Comparison of ENCODE assay signal across 1 cellular context in the genomic region with DNA sequence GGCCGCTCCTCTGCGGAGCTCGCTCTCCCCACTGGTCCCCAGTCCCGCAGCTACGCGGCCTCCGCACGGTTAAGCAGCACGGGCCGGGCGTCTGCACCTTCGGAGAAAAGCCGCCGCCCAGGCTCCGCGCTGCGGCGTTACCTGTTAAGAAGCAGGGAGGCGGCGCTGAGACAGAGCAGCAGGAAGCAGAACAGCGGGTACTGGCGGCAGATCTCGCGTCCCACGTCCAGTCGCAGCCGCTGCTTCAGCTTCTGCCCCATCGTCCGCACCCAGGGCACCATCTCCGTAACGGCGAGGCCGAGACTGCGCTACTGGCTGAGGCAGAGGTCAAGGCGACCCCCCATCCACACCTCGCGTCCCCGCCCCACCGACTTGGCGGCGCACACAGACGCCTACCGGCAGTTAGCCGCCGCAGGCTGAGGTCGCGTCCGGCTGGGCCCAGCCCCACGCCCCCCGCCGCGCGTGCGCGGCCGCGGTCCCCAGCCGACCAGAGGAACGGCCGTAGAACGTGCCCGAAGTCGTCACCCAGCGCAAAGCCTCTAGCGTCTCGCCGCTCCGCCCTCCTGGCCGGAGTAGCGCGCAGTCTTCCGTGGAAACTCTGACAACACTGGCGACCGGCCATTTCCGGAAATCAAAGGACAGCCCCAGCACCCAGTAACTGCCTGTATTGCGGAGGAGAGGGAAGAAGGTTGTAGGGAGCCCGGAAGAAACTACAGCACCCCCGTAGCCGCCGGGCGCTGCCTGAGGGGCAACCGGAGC.
TF ChIP-seq lines count a peak whose summit lies in the region.

A gene with protein sequence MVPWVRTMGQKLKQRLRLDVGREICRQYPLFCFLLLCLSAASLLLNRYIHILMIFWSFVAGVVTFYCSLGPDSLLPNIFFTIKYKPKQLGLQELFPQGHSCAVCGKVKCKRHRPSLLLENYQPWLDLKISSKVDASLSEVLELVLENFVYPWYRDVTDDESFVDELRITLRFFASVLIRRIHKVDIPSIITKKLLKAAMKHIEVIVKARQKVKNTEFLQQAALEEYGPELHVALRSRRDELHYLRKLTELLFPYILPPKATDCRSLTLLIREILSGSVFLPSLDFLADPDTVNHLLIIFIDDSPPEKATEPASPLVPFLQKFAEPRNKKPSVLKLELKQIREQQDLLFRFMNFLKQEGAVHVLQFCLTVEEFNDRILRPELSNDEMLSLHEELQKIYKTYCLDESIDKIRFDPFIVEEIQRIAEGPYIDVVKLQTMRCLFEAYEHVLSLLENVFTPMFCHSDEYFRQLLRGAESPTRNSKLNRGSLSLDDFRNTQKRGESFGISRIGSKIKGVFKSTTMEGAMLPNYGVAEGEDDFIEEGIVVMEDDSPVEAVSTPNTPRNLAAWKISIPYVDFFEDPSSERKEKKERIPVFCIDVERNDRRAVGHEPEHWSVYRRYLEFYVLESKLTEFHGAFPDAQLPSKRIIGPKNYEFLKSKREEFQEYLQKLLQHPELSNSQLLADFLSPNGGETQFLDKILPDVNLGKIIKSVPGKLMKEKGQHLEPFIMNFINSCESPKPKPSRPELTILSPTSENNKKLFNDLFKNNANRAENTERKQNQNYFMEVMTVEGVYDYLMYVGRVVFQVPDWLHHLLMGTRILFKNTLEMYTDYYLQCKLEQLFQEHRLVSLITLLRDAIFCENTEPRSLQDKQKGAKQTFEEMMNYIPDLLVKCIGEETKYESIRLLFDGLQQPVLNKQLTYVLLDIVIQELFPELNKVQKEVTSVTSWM (minus strand): TSS at position 421 of the 759 bp plus-strand sequence. CDS start 140 bp downstream, at position 281.

TF ChIP-seq in WTC11, 78 proteins besides CTCF, POLR2A, EP300 and RAD21 (continued from another document and continues in another):
- TF ChIP-seq, protein P1, sequence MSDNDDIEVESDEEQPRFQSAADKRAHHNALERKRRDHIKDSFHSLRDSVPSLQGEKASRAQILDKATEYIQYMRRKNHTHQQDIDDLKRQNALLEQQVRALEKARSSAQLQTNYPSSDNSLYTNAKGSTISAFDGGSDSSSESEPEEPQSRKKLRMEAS (CRISPR knock-in tag; IDR thresholded peaks at IDR 0.05), result peak; percentile 30
- TF ChIP-seq EMX1 (CRISPR knock-in tag; IDR thresholded peaks at IDR 0.05) (no peak), NFYB (CRISPR knock-in tag; conservative IDR thresholded peaks at IDR 0.05; ENCODE audit: low read depth) (peak; percentile 47; the same call in 1 of the 2 replicates), ZNF232 (CRISPR knock-in tag; IDR thresholded peaks at IDR 0.05) (no peak), ZNF416 (CRISPR knock-in tag; IDR thresholded peaks at IDR 0.05) (no peak), CBFB (CRISPR knock-in tag; IDR thresholded peaks at IDR 0.05; ENCODE audit: low read depth) (peak; percentile 83; the same call in 1 of the 2 replicates), FOXP1 (CRISPR knock-in tag; IDR thresholded peaks at IDR 0.05; ENCODE audit: borderline replicate concordance) (peak; percentile 84), TP53 (CRISPR knock-in tag; IDR thresholded peaks at IDR 0.05) (no peak; the same call in 1 of the 2 replicates), GTF2I (CRISPR knock-in tag; conservative IDR thresholded peaks at IDR 0.05) (no peak), MXD4 (CRISPR knock-in tag; IDR thresholded peaks at IDR 0.05; ENCODE audit: borderline replicate concordance) (no peak), CREB1 (CRISPR knock-in tag; IDR thresholded peaks at IDR 0.05) (no peak), RORB (CRISPR knock-in tag; IDR thresholded peaks at IDR 0.05) (no peak), ESRRA (CRISPR knock-in tag; IDR thresholded peaks at IDR 0.05; ENCODE audit: borderline replicate concordance) (peak; percentile 85), ETV6 (CRISPR knock-in tag; IDR thresholded peaks at IDR 0.05) (no peak; the same call in 1 of the 2 replicates), IRF2 (CRISPR knock-in tag; IDR thresholded peaks at IDR 0.05; ENCODE audit: borderline replicate concordance, low read depth) (0 out of 2 replicates have a peak, but pooled peaks have one; percentile 66), GRHL2 (CRISPR knock-in tag; IDR thresholded peaks at IDR 0.05; ENCODE audit: insufficient replicate concordance, severe bottlenecking) (no peak)
- TF ChIP-seq, protein P2, sequence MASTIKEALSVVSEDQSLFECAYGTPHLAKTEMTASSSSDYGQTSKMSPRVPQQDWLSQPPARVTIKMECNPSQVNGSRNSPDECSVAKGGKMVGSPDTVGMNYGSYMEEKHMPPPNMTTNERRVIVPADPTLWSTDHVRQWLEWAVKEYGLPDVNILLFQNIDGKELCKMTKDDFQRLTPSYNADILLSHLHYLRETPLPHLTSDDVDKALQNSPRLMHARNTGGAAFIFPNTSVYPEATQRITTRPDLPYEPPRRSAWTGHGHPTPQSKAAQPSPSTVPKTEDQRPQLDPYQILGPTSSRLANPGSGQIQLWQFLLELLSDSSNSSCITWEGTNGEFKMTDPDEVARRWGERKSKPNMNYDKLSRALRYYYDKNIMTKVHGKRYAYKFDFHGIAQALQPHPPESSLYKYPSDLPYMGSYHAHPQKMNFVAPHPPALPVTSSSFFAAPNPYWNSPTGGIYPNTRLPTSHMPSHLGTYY (CRISPR knock-in tag; IDR thresholded peaks at IDR 0.05), result peak; percentile 42; the same call in 1 of the 2 replicates
- TF ChIP-seq, protein P3, sequence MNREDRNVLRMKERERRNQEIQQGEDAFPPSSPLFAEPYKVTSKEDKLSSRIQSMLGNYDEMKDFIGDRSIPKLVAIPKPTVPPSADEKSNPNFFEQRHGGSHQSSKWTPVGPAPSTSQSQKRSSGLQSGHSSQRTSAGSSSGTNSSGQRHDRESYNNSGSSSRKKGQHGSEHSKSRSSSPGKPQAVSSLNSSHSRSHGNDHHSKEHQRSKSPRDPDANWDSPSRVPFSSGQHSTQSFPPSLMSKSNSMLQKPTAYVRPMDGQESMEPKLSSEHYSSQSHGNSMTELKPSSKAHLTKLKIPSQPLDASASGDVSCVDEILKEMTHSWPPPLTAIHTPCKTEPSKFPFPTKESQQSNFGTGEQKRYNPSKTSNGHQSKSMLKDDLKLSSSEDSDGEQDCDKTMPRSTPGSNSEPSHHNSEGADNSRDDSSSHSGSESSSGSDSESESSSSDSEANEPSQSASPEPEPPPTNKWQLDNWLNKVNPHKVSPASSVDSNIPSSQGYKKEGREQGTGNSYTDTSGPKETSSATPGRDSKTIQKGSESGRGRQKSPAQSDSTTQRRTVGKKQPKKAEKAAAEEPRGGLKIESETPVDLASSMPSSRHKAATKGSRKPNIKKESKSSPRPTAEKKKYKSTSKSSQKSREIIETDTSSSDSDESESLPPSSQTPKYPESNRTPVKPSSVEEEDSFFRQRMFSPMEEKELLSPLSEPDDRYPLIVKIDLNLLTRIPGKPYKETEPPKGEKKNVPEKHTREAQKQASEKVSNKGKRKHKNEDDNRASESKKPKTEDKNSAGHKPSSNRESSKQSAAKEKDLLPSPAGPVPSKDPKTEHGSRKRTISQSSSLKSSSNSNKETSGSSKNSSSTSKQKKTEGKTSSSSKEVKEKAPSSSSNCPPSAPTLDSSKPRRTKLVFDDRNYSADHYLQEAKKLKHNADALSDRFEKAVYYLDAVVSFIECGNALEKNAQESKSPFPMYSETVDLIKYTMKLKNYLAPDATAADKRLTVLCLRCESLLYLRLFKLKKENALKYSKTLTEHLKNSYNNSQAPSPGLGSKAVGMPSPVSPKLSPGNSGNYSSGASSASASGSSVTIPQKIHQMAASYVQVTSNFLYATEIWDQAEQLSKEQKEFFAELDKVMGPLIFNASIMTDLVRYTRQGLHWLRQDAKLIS (CRISPR knock-in tag; IDR thresholded peaks at IDR 0.05; ENCODE audit: borderline replicate concordance), result no peak
- TF ChIP-seq, protein P4, sequence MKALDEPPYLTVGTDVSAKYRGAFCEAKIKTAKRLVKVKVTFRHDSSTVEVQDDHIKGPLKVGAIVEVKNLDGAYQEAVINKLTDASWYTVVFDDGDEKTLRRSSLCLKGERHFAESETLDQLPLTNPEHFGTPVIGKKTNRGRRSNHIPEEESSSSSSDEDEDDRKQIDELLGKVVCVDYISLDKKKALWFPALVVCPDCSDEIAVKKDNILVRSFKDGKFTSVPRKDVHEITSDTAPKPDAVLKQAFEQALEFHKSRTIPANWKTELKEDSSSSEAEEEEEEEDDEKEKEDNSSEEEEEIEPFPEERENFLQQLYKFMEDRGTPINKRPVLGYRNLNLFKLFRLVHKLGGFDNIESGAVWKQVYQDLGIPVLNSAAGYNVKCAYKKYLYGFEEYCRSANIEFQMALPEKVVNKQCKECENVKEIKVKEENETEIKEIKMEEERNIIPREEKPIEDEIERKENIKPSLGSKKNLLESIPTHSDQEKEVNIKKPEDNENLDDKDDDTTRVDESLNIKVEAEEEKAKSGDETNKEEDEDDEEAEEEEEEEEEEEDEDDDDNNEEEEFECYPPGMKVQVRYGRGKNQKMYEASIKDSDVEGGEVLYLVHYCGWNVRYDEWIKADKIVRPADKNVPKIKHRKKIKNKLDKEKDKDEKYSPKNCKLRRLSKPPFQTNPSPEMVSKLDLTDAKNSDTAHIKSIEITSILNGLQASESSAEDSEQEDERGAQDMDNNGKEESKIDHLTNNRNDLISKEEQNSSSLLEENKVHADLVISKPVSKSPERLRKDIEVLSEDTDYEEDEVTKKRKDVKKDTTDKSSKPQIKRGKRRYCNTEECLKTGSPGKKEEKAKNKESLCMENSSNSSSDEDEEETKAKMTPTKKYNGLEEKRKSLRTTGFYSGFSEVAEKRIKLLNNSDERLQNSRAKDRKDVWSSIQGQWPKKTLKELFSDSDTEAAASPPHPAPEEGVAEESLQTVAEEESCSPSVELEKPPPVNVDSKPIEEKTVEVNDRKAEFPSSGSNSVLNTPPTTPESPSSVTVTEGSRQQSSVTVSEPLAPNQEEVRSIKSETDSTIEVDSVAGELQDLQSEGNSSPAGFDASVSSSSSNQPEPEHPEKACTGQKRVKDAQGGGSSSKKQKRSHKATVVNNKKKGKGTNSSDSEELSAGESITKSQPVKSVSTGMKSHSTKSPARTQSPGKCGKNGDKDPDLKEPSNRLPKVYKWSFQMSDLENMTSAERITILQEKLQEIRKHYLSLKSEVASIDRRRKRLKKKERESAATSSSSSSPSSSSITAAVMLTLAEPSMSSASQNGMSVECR (CRISPR knock-in tag; IDR thresholded peaks at IDR 0.05; ENCODE audit: borderline replicate concordance), result 0 out of 2 replicates have a peak, but pooled peaks have one; percentile 65
- TF ChIP-seq, protein P5, sequence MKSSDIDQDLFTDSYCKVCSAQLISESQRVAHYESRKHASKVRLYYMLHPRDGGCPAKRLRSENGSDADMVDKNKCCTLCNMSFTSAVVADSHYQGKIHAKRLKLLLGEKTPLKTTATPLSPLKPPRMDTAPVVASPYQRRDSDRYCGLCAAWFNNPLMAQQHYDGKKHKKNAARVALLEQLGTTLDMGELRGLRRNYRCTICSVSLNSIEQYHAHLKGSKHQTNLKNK (CRISPR knock-in tag; IDR thresholded peaks at IDR 0.05), result no peak
- TF ChIP-seq, protein P6, sequence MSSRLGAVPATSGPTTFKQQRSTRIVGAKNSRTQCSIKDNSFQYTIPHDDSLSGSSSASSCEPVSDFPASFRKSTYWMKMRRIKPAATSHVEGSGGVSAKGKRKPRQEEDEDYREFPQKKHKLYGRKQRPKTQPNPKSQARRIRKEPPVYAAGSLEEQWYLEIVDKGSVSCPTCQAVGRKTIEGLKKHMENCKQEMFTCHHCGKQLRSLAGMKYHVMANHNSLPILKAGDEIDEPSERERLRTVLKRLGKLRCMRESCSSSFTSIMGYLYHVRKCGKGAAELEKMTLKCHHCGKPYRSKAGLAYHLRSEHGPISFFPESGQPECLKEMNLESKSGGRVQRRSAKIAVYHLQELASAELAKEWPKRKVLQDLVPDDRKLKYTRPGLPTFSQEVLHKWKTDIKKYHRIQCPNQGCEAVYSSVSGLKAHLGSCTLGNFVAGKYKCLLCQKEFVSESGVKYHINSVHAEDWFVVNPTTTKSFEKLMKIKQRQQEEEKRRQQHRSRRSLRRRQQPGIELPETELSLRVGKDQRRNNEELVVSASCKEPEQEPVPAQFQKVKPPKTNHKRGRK (CRISPR knock-in tag; IDR thresholded peaks at IDR 0.05; ENCODE audit: borderline replicate concordance), result 0 out of 2 replicates have a peak, but pooled peaks have one; percentile 71
- TF ChIP-seq, protein P7, sequence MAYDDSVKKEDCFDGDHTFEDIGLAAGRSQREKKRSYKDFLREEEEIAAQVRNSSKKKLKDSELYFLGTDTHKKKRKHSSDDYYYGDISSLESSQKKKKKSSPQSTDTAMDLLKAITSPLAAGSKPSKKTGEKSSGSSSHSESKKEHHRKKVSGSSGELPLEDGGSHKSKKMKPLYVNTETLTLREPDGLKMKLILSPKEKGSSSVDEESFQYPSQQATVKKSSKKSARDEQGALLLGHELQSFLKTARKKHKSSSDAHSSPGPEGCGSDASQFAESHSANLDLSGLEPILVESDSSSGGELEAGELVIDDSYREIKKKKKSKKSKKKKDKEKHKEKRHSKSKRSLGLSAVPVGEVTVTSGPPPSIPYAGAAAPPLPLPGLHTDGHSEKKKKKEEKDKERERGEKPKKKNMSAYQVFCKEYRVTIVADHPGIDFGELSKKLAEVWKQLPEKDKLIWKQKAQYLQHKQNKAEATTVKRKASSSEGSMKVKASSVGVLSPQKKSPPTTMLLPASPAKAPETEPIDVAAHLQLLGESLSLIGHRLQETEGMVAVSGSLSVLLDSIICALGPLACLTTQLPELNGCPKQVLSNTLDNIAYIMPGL (CRISPR knock-in tag; IDR thresholded peaks at IDR 0.05), result peak; percentile 84; the same call in 1 of the 2 replicates
- TF ChIP-seq, protein P8, sequence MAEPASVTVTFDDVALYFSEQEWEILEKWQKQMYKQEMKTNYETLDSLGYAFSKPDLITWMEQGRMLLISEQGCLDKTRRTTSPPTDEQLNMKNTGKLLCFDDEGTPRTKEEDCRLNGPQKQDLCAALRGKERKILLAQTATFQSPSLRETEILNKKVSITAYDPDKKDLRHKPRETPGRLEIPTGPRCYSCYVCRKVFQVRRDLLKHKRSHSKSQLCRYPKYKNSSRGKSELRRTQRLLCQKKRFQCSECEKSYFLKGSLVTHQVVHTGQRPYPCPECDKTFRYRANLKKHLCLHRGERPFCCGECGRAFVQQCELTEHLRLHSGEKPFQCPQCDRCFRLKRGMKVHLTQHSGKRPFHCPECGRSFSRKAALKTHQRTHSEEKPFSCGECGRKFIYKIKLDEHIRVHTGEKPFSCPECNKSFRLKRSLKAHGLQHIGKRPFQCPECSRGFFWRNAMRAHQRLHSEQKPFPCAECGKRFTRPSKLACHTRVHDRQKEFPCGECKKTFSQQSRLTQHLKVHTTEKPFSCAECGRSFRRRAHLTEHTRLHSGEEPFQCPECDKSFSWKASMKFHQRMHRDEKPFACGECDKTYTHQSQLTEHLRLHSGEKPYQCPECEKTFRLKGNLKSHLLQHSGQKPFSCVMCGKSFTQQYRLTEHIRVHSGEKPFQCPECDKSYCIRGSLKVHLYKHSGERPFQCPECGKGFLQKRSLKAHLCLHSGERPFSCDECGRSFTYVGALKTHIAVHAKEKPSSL (CRISPR knock-in tag; conservative IDR thresholded peaks at IDR 0.05), result no peak
- TF ChIP-seq, protein P9, sequence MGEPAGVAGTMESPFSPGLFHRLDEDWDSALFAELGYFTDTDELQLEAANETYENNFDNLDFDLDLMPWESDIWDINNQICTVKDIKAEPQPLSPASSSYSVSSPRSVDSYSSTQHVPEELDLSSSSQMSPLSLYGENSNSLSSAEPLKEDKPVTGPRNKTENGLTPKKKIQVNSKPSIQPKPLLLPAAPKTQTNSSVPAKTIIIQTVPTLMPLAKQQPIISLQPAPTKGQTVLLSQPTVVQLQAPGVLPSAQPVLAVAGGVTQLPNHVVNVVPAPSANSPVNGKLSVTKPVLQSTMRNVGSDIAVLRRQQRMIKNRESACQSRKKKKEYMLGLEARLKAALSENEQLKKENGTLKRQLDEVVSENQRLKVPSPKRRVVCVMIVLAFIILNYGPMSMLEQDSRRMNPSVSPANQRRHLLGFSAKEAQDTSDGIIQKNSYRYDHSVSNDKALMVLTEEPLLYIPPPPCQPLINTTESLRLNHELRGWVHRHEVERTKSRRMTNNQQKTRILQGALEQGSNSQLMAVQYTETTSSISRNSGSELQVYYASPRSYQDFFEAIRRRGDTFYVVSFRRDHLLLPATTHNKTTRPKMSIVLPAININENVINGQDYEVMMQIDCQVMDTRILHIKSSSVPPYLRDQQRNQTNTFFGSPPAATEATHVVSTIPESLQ (CRISPR knock-in tag; IDR thresholded peaks at IDR 0.05), result no peak
